Comparison of ENCODE assay signal across 13 cellular contexts in genomic region chr3:143134446-143134845, GRCh38. TPM values are rescaled to one million over a fixed set of nuclear protein-coding genes. Genes with fewer than 3 reads are reported as not detected.
DNase-seq lines count a peak whose midpoint lies in the region; ATAC-seq, FAIRE-seq and TF ChIP-seq lines count a peak whose summit lies in the region.
"Had no signal": no experiment of that assay in that cellular context is flagged by ENCODE, and none has a peak within 500 bp of the region (broad histone marks: within the 10 kb centered on the region; RNA-seq: fewer than 3 reads in every experiment).

No MANE protein-coding gene starts in this region.

- H3K79me1 ChIP-seq in H1 (ENCODE audit: low read depth, low read length), result no peaks in the 10 kb centered on the region

- TF ChIP-seq CTCF in H1 (IDR thresholded peaks at IDR 0.05; ENCODE audit: control extremely low read depth in 1 of 3, insufficient read depth in 1 of 3, low read depth in 1 of 3, low read length in 3 of 3) (no peak), body of pancreas (IDR thresholded peaks at IDR 0.05) (no peak), uterus (IDR thresholded peaks at IDR 0.05) (no peak)

- no peaks in the 10 kb centered on the region for H3K23me2 ChIP-seq in H1 (ENCODE audit: low read depth, low read length)

- no peak overlapping the region for H2AK5ac ChIP-seq in H1 (ENCODE audit: low read depth, low read length)

- no peaks in the 10 kb centered on the region for H3K36me3 ChIP-seq in MG63
- no peaks in the 10 kb centered on the region for H3K36me3 ChIP-seq in H1 (ENCODE audit: control insufficient read depth in 2 of 4, insufficient read depth in 4 of 4, low read length in 3 of 4)
- no peaks in the 10 kb centered on the region for H3K36me3 ChIP-seq in body of pancreas (replicated peaks in 1 of 2; ENCODE audit: insufficient read depth in 1 of 2, low read depth in 2 of 2)
- H3K36me3 ChIP-seq in uterus, result no peaks in the 10 kb centered on the region
- H3K36me3 ChIP-seq: adrenal gland, gastrocnemius medialis, WERI-Rb-1 had no signal

- H3K27me3 ChIP-seq in MG63 (peaks cover 7% of the 10 kb centered on the region), H1 (replicated peaks in 1 of 4; ENCODE audit: control insufficient read depth in 3 of 4, extremely low read depth in 1 of 4, insufficient read depth in 3 of 4, low read length in 3 of 4) (no peaks in the 10 kb centered on the region), body of pancreas (no peaks in the 10 kb centered on the region), uterus (no peaks in the 10 kb centered on the region)
- H3K27me3 ChIP-seq: adrenal gland had no signal

- H3K4me3 ChIP-seq in MG63 (no peak overlapping the region), H1 (ENCODE audit: extremely low read depth in 1 of 4, insufficient read depth in 2 of 4, low read depth in 3 of 4, low read length in 4 of 4) (no peak overlapping the region), body of pancreas (no peak overlapping the region), uterus (no peak overlapping the region)
- H3K4me3 ChIP-seq: adrenal gland, gastrocnemius medialis had no signal

- no peak overlapping the region for H3K23ac ChIP-seq in H1 (ENCODE audit: insufficient read length)

- TF ChIP-seq EP300 in H1 (IDR thresholded peaks at IDR 0.05; ENCODE audit: borderline replicate concordance in 1 of 2, low read depth in 2 of 2, low read length in 2 of 2), result no peak

- H3K18ac ChIP-seq in H1 (ENCODE audit: extremely low read depth, low read length), result no peak overlapping the region

- no peak overlapping the region for H3K4me2 ChIP-seq in H1 (ENCODE audit: insufficient read depth in 1 of 2, low read depth in 2 of 2, low read length in 2 of 2)

- H3K4ac ChIP-seq in H1 (replicated peaks; ENCODE audit: insufficient read length, low read depth, low read length), result no peak overlapping the region

- no peak overlapping the region; the same call in 1 of the 2 replicates for H3K27ac ChIP-seq in H1 (ENCODE audit: low read depth, low read length)
- H3K27ac ChIP-seq in body of pancreas, result no peak overlapping the region
- H3K27ac ChIP-seq in uterus, result no peak overlapping the region
- H3K27ac ChIP-seq: adrenal gland, gastrocnemius medialis, WERI-Rb-1 had no signal

- H2AFZ ChIP-seq in H1 (ENCODE audit: low read length), result peak overlapping the region; percentile 30; the same call in 1 of the 2 replicates

- H3K9me3 ChIP-seq in MG63 (no peaks in the 10 kb centered on the region), H1 (ENCODE audit: insufficient read depth in 2 of 2, low read depth in 1 of 2, low read length in 1 of 2) (no peaks in the 10 kb centered on the region; a peak in 1 of 4 replicates), body of pancreas (no peaks in the 10 kb centered on the region), uterus (no peaks in the 10 kb centered on the region)
- H3K9me3 ChIP-seq: adrenal gland, gastrocnemius medialis had no signal

- CTCF ChIA-PET in H1 (lab: Charles Lee; ENCODE audit: partially characterized antibody), result interaction anchor here (1.2 to 1.7 kb wide), 3 partner anchors 11 to 26 kb away, joined by 3 to 5 read pairs (median 3); no protein-coding TSS in a partner anchor

- H3K79me2 ChIP-seq in H1 (ENCODE audit: control insufficient read depth in 1 of 2, insufficient read depth in 2 of 2, low read length in 2 of 2), result no peaks in the 10 kb centered on the region

- POLR2A ChIA-PET in H1 (lab: Charles Lee; ENCODE audit: partially characterized antibody), result no interaction called here

- no peak overlapping the region for H2BK120ac ChIP-seq in H1 (replicated peaks; ENCODE audit: low read depth, low read length)

- no peak overlapping the region for H2BK20ac ChIP-seq in H1 (ENCODE audit: low read length)

- TF ChIP-seq RAD21 in H1 (IDR thresholded peaks at IDR 0.05 in 1 of 2, conservative IDR thresholded peaks at IDR 0.05 in 1 of 2; ENCODE audit: low read depth in 2 of 2, low read length in 2 of 2), result no peak

- ATAC-seq in HG03442 (IDR thresholded peaks at IDR 0.05; ENCODE audit: unreplicated experiment), result no peak
- ATAC-seq in body of pancreas, result no peak
- ATAC-seq: gastrocnemius medialis had no signal

- no peaks in the 10 kb centered on the region for H4K20me1 ChIP-seq in H1 (replicated peaks in 1 of 2; ENCODE audit: control insufficient read depth in 1 of 2, insufficient read depth in 2 of 2, low read length in 2 of 2)

- peak; percentile 76 for DNase-seq in DMS79 treated with DMSO at 0.1 percent for 48 hours (lab: John Stamatoyannopoulos, UW)
- DNase-seq in MG63, result peak; percentile 28
- peak; percentile 47 for DNase-seq in NCI-H526 treated with DMSO at 0.1 percent for 48 hours (lab: John Stamatoyannopoulos, UW)
- no peak for DNase-seq in H1 (ENCODE audit: low read depth in 1 of 2, low spot score in 2 of 2)
- no peak for DNase-seq in posterior vena cava (ENCODE audit: low spot score)
- DNase-seq in body of pancreas, result no peak
- no peak for DNase-seq in uterus
- DNase-seq: CD4-positive, CD25-positive, alpha-beta regulatory T cell; gastrocnemius medialis; naive B cell; WERI-Rb-1 had no signal

- no peak overlapping the region for H3K9ac ChIP-seq in H1 (replicated peaks in 1 of 4; ENCODE audit: extremely low read depth in 1 of 4, low read depth in 3 of 4, low read length in 3 of 4)

- no peak for FAIRE-seq in H1 (lab: Jason Lieb, UNC)

- no peak overlapping the region for H2BK12ac ChIP-seq in H1 (ENCODE audit: low read depth, low read length)

- no peak for TF ChIP-seq POLR2A in H1 (IDR thresholded peaks at IDR 0.05; ENCODE audit: control extremely low read depth in 1 of 2, low read depth in 2 of 2, low read length in 2 of 2)
- TF ChIP-seq POLR2A in body of pancreas (IDR thresholded peaks at IDR 0.05), result no peak
- TF ChIP-seq POLR2A in uterus (IDR thresholded peaks at IDR 0.05), result no peak

- H3K56ac ChIP-seq in H1 (replicated peaks; ENCODE audit: insufficient read length, low read depth, low read length), result no peak overlapping the region

- no peak overlapping the region for H4K91ac ChIP-seq in H1 (replicated peaks; ENCODE audit: insufficient read length, low read length)

- H2BK5ac ChIP-seq in H1 (ENCODE audit: low read depth, low read length), result no peak overlapping the region

- H2BK15ac ChIP-seq in H1 (ENCODE audit: low read length), result no peak overlapping the region

- intact Hi-C loops in posterior vena cava (cut with DNase I) (no loop called here), body of pancreas (cut with DNase I) (no loop called here), uterus (cut with DNase I; ENCODE audit: low total_unique reads) (no loop called here)

- peaks cover 0 to 9% (median 3%) of the 10 kb centered on the region in 4 experiments; a peak in 3 of 7 replicates for H3K4me1 ChIP-seq in H1 (replicated peaks in 1 of 4; ENCODE audit: control insufficient read depth in 3 of 4, insufficient read depth in 4 of 4, low read length in 3 of 4)
- H3K4me1 ChIP-seq in body of pancreas, result no peaks in the 10 kb centered on the region
- H3K4me1 ChIP-seq in uterus, result no peaks in the 10 kb centered on the region
- H3K4me1 ChIP-seq: adrenal gland, gastrocnemius medialis had no signal

- H4K5ac ChIP-seq in H1 (ENCODE audit: insufficient read length, low read depth, low read length), result no peak overlapping the region

- no peak overlapping the region for H4K8ac ChIP-seq in H1 (ENCODE audit: extremely low read depth, insufficient read depth, low read length)

- H3K14ac ChIP-seq in H1 (ENCODE audit: insufficient read length), result no peak overlapping the region

TF ChIP-seq in H1, 55 proteins besides CTCF, POLR2A, EP300 and RAD21 (continues in another document):
- TF ChIP-seq EGR1 (IDR thresholded peaks at IDR 0.05; ENCODE audit: borderline replicate concordance, low read depth, low read length) (no peak), FOSL1 (IDR thresholded peaks at IDR 0.05; ENCODE audit: insufficient read depth, low read depth, low read length) (no peak), ZNF274 (IDR thresholded peaks at IDR 0.05; ENCODE audit: borderline replicate concordance, extremely low read depth, low read length) (no peak), ATF2 (IDR thresholded peaks at IDR 0.05; ENCODE audit: low read length) (no peak)

RNA-seq across cellular contexts. Expression of gene CHST2, which starts 14.9 kb away (rescaled TPM):
- total RNA-seq in MG63 (2014; rRNA removed; shearing (Covaris generic); ENCODE audit: low replicate concordance), result 0.20 and 0.36 TPM in 2 replicates
- 15.1 and 15.5 TPM in 2 replicates for total RNA-seq in H1 (2021; fragmentation: NEBNext Ultra II Directional; extraction: Animal tissue kit (Norgen Biotek cat#: 25700))
- 3.2 and 5.1 TPM in 2 replicates for polyA plus RNA-seq in H1 (2011; rRNA removed)
- polyA plus RNA-seq in H1 (2011; cell fraction: cytosol; rRNA removed), result 5.2 TPM
- 7.2 TPM for polyA plus RNA-seq in H1 (2011; cell fraction: nucleus; rRNA removed)
- 6.4 to 8.8 TPM (median 8.0 TPM) in 4 replicates for polyA plus RNA-seq in H1 (2012, experiment 1 of 2)
- 10.4 TPM for polyA plus RNA-seq in H1 (2012, experiment 2 of 2)
- polyA plus RNA-seq in H1 (2013, experiment 1 of 2), result 11.4 TPM
- polyA plus RNA-seq in H1 (2013, experiment 2 of 2), result 11.5 TPM
- 1.9 and 2.0 TPM in 2 replicates for polyA minus RNA-seq in H1 (2011; rRNA and poly(A)+ RNA removed)
- 4.0 TPM for polyA minus RNA-seq in H1 (2011; cell fraction: cytosol; rRNA and poly(A)+ RNA removed)
- polyA minus RNA-seq in H1 (2011; cell fraction: nucleus; rRNA and poly(A)+ RNA removed), result 6.6 TPM
- total RNA-seq in posterior vena cava (1 to 10 TPM; 2.5 to 3.4 TPM), body of pancreas (1 to 10 TPM; 1.3 to 4.3 TPM), uterus (10 to 100 TPM in 1 of 4 donors, 1 to 10 TPM in 2, under 1 TPM in 1; 0.29 to 85.0 (median 4.1) TPM)

Comparison
In these comparisons a context has a peak if more than half of its experiments do, and no peak if none do; other contexts are left out.
1. DNase-seq: peak in DMS79 treated with DMSO at 0.1 percent for 48 hours (single experiment), MG63 (single experiment) and NCI-H526 treated with DMSO at 0.1 percent for 48 hours (single experiment); none in H1 (0 of 2), posterior vena cava (single experiment), body of pancreas (0 of 4) and uterus (0 of 2).